ENCODE assay signal across 10 cellular contexts in the genomic region with DNA sequence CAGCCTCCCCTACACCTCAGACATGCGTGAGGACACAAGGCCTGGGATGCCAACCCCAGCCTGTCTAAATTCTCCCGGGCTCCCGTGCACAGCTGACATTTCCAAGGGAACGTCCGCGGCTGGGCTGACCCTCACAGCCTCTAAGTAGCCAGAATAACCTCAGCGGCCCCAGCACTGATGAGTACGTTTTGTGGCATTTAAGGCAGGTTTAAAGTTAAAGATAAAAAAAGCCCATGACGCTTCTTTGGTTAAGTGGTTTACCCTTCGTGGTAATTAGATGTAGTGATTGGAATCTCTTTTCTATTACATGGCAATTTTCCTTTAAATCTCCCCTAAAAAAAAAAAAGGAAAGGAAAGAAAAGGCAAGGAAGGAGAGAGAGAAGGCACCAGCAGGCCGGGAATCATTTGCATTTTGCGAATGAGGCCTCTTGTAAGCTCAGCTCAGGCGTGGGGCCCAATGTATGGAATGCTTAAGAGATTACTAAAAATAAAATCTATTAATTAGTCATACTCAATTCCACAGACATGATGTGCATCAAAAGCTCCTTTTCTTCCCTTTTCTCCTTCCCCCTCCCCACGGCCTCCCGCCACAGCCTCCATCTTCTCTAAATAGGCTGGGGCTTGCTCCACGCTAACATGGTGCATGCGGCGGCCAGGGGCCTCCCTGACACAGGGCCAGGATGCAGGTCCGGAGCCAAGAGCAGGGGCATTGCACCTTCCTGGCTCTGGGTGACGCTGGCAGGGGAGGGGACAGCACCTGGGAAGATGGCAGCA.
DNase-seq lines count a peak whose midpoint lies in the region; ATAC-seq and TF ChIP-seq lines count a peak whose summit lies in the region.
"Had no signal": no experiment of that assay in that cellular context is flagged by ENCODE, and none has a peak within 500 bp of the region (broad histone marks: within the 10 kb centered on the region; RNA-seq: fewer than 3 reads in every experiment).

No MANE protein-coding gene starts in this region.

- TF ChIP-seq CTCF in VCaP (conservative IDR thresholded peaks at IDR 0.05) = no peak

- peak overlapping the region; percentile 95 for H3K27ac ChIP-seq in VCaP
- H3K27ac ChIP-seq: right lobe of liver had no signal

- no peaks in the 10 kb centered on the region for H3K36me3 ChIP-seq in iPS-15b (ENCODE audit: control insufficient read depth, insufficient read depth, low read length)
- H3K36me3 ChIP-seq: right lobe of liver had no signal

- no peaks in the 10 kb centered on the region for H3K27me3 ChIP-seq in iPS-15b (ENCODE audit: control insufficient read depth, insufficient read depth, low read length)
- H3K27me3 ChIP-seq: right lobe of liver had no signal

- peak overlapping the region; percentile 47 for H3K9ac ChIP-seq in iPS-15b (ENCODE audit: low read depth, low read length)

- no peak overlapping the region for H3K4me3 ChIP-seq in iPS-15b (ENCODE audit: low read depth, low read length)
- H3K4me3 ChIP-seq: right lobe of liver had no signal

- DNase-seq in NCI-H2227 treated with DMSO at 0.1 percent for 48 hours (lab: John Stamatoyannopoulos, UW) = peak; percentile 20
- DNase-seq in NCI-H2227 (lab: John Stamatoyannopoulos, UW; ENCODE audit: unreplicated experiment) = no peak
- DNase-seq in stromal cell of bone marrow (ENCODE audit: low read depth) = peak; percentile 24
- DNase-seq in stimulated activated CD4-positive, alpha-beta T cell treated with anti-CD3 and anti-CD28 coated beads, Interleukin-1b, Interleukin-23, amount 100 ng/mL, for 48 hours = no peak
- no peak for DNase-seq in T-helper 9 cell
- DNase-seq: left cardiac atrium, right lobe of liver had no signal

- no peaks in the 10 kb centered on the region for H3K9me3 ChIP-seq in iPS-15b (ENCODE audit: control insufficient read depth, insufficient read depth, low read length)
- H3K9me3 ChIP-seq: right lobe of liver had no signal

- H3K4me1 ChIP-seq in iPS-15b (ENCODE audit: control insufficient read depth, insufficient read depth, low read length) = peaks cover 6% of the 10 kb centered on the region

- no peak for ATAC-seq in activated CD4-positive, CD25-positive, alpha-beta regulatory T cell treated with anti-CD3 and anti-CD28 coated beads, Interleukin-2, amount 50 U/mL, for 24 hours

Comparison
In these comparisons a context has a peak if more than half of its experiments do, and no peak if none do; other contexts are left out.
1. DNase-seq: peak in NCI-H2227 treated with DMSO at 0.1 percent for 48 hours (single experiment) and stromal cell of bone marrow (single experiment); none in NCI-H2227 (single experiment), stimulated activated CD4-positive, alpha-beta T cell treated with anti-CD3 and anti-CD28 coated beads, Interleukin-1b, Interleukin-23, amount 100 ng/mL, for 48 hours (single experiment) and T-helper 9 cell (single experiment).